8 cellular contexts compared by ENCODE assay signal in genomic region chr9:127224178-127224882, GRCh38. TPM values are rescaled to one million over a fixed set of nuclear protein-coding genes. Genes with fewer than 3 reads are reported as not detected.
DNase-seq lines count a peak whose midpoint lies in the region; ATAC-seq and TF ChIP-seq lines count a peak whose summit lies in the region.

No MANE protein-coding gene starts in this region.

- peaks cover 23% of the 10 kb centered on the region for H3K4me1 Mint-ChIP-seq in nephron progenitor cell

- no peak overlapping the region for H3K4me3 ChIP-seq in Karpas-422 (ENCODE audit: low read length)
- peak overlapping the region; percentile 64 for H3K4me3 ChIP-seq in fibroblast of villous mesenchyme (ENCODE audit: low read depth, low read length)

- H3K79me2 ChIP-seq in Karpas-422 (ENCODE audit: low read length), result no peaks in the 10 kb centered on the region

- H3K27ac ChIP-seq in Karpas-422 (ENCODE audit: low read length) (no peak overlapping the region), RWPE1 (peak overlapping the region; percentile 78)

- POLR2A ChIA-PET in RWPE1 (lab: Yijun Ruan, JAX; ENCODE audit: low non-redundant PET), result interaction anchor here (0.6 to 1.5 kb wide), 5 partner anchors 11 to 227 kb away, joined by 3 to 6 read pairs (median 4); partner anchors contain the start of genes LRSAM1, RPL12 and SLC2A8

- H3K36me3 ChIP-seq in Karpas-422 (ENCODE audit: insufficient read depth, low read length), result no peaks in the 10 kb centered on the region

- peak overlapping the region; percentile 27 for H3K4me2 ChIP-seq in Karpas-422 (ENCODE audit: low read depth, low read length, poor library complexity, severe bottlenecking)

- no peak overlapping the region for H2AFZ ChIP-seq in Karpas-422 (ENCODE audit: low read length)

- no peaks in the 10 kb centered on the region for H3K9me3 ChIP-seq in Karpas-422 (ENCODE audit: low read length)

- H3K4me3 Mint-ChIP-seq in nephron progenitor cell, result peak overlapping the region; percentile 84

- peak; percentile 84 for DNase-seq in DMS153 (lab: John Stamatoyannopoulos, UW)
- peak; percentile 60 for DNase-seq in Karpas-422
- peak; percentile 100 for DNase-seq in RWPE1 (ENCODE audit: low spot score)
- DNase-seq in activated gamma-delta T cell (lab: John Stamatoyannopoulos, UW), result peak; percentile 75
- peak; percentile 71 for DNase-seq in fibroblast of villous mesenchyme (ENCODE audit: low read depth)
- DNase-seq in nephron progenitor cell, result peak; percentile 98
- DNase-seq in stimulated activated naive CD4-positive, alpha-beta T cell treated with Interleukin-2 at 50 U/mL for 16 hours (lab: John Stamatoyannopoulos, UW), result peak; percentile 85

- TF ChIP-seq CTCF in RWPE1 (conservative IDR thresholded peaks at IDR 0.05; ENCODE audit: low read depth) (peak; percentile 25), fibroblast of villous mesenchyme (IDR thresholded peaks at IDR 0.05; ENCODE audit: insufficient read depth, low read depth, low read length) (no peak), nephron progenitor cell (IDR thresholded peaks at IDR 0.05) (no peak)

- H3K9ac ChIP-seq in Karpas-422 (ENCODE audit: low read length), result no peak overlapping the region

- no peaks in the 10 kb centered on the region for H3K9me2 ChIP-seq in Karpas-422 (replicated peaks; ENCODE audit: insufficient read depth, low read length)

- H3K36me3 Mint-ChIP-seq in nephron progenitor cell (ENCODE audit: low read depth), result no peaks in the 10 kb centered on the region

- ATAC-seq in GM21619 (IDR thresholded peaks at IDR 0.05; ENCODE audit: unreplicated experiment), result peak; percentile 47

- CTCF ChIA-PET in RWPE1 (lab: Yijun Ruan, JAX), result interaction anchor here (0.6 to 3.9 kb wide), 6 partner anchors 9 to 575 kb away, joined by 3 to 17 read pairs (median 4); partner anchors contain the start of gene SLC2A8

- peaks cover 68% of the 10 kb centered on the region for H3K27me3 Mint-ChIP-seq in nephron progenitor cell (ENCODE audit: low read depth, poor library complexity)

- peaks cover 17% of the 10 kb centered on the region for H3K4me1 ChIP-seq in Karpas-422 (ENCODE audit: low read length)

- H4K20me1 ChIP-seq in Karpas-422 (ENCODE audit: insufficient read depth, low read depth, low read length), result no peaks in the 10 kb centered on the region

- H3K9me3 Mint-ChIP-seq in nephron progenitor cell, result no peaks in the 10 kb centered on the region

- no peaks in the 10 kb centered on the region for H3K27me3 ChIP-seq in Karpas-422 (ENCODE audit: low read length)

- H3K27ac Mint-ChIP-seq in nephron progenitor cell, result peak overlapping the region; percentile 92

RNA-seq across cellular contexts. Expression of gene GARNL3, which starts 40.2 kb away (rescaled TPM):
- total RNA-seq in Karpas-422 (2014; rRNA removed; shearing (Covaris generic); ENCODE audit: low replicate concordance), result 1.2 and 2.2 TPM in 2 replicates
- 0.86 and 1.3 TPM in 2 replicates for total RNA-seq in fibroblast of villous mesenchyme
